In the genomic region with DNA sequence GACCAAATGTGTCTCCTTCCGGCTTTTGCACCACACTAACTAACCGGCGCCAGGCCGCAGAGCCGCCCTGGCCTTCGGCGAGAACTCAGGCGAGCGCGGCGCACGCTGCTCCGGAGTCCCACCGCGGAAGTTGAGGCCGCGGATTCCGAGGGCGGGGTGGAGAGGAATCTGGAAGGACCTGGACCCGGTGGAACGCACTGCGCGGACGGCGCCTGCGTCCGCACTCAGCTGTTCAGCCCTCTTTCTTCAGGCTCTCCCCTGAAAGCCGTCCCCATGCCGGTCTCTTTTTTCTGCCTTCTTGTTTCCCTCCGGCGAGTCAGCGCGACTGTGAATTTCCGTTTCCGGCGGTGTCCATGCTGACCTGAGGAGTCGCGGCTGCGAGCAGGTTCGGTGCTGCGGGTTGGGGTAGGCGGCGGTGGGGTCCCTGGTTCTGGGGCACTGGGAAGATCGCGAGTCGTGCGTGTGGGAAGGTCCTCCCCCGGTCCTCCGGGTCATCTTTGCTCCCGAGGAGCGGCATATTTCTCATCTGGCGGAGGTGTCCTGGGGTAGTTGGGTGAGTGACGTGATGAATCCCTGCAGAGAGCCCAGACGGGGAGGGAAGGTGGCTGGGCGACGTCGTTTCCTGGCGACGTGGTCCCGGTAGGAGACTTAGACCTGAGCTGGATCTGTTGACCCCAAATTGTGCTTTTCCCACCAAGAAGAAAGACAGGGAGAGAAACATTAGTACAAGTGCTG, we compare ENCODE assay signal across 8 cellular contexts.
DNase-seq lines count a peak whose midpoint lies in the region; ATAC-seq and FAIRE-seq lines count a peak whose summit lies in the region.

A gene with protein sequence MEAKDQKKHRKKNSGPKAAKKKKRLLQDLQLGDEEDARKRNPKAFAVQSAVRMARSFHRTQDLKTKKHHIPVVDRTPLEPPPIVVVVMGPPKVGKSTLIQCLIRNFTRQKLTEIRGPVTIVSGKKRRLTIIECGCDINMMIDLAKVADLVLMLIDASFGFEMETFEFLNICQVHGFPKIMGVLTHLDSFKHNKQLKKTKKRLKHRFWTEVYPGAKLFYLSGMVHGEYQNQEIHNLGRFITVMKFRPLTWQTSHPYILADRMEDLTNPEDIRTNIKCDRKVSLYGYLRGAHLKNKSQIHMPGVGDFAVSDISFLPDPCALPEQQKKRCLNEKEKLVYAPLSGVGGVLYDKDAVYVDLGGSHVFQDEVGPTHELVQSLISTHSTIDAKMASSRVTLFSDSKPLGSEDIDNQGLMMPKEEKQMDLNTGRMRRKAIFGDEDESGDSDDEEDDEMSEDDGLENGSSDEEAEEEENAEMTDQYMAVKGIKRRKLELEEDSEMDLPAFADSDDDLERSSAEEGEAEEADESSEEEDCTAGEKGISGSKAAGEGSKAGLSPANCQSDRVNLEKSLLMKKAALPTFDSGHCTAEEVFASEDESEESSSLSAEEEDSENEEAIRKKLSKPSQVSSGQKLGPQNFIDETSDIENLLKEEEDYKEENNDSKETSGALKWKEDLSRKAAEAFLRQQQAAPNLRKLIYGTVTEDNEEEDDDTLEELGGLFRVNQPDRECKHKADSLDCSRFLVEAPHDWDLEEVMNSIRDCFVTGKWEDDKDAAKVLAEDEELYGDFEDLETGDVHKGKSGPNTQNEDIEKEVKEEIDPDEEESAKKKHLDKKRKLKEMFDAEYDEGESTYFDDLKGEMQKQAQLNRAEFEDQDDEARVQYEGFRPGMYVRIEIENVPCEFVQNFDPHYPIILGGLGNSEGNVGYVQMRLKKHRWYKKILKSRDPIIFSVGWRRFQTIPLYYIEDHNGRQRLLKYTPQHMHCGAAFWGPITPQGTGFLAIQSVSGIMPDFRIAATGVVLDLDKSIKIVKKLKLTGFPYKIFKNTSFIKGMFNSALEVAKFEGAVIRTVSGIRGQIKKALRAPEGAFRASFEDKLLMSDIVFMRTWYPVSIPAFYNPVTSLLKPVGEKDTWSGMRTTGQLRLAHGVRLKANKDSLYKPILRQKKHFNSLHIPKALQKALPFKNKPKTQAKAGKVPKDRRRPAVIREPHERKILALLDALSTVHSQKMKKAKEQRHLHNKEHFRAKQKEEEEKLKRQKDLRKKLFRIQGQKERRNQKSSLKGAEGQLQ (plus strand): TSS at position 350 of the 735 bp plus-strand sequence. CDS start 1,600 bp downstream, outside the sequence.

- H3K36me3 ChIP-seq in effector memory CD4-positive, alpha-beta T cell (ENCODE audit: control insufficient read depth, insufficient read depth, low read length), result peaks cover 25% of the 10 kb centered on the region

- peaks cover 4% of the 10 kb centered on the region for H3K4me1 ChIP-seq in effector memory CD4-positive, alpha-beta T cell (ENCODE audit: control insufficient read depth, insufficient read depth, low read length, poor library complexity, severe bottlenecking)

- DNase-seq in COR-L47 (lab: John Stamatoyannopoulos, UW), result peak; percentile 74
- DNase-seq in HTR-8/SVneo (ENCODE audit: insufficient read length, low spot score), result peak; percentile 85
- peak; percentile 90 for DNase-seq in NOMO-1 treated with DMSO at 0.1 percent for 48 hours (lab: John Stamatoyannopoulos, UW; ENCODE audit: unreplicated experiment)
- DNase-seq in activated CD8-positive, alpha-beta memory T cell treated with anti-CD3 and anti-CD28 coated beads for 4 hours (ENCODE audit: low read depth in 2 of 2), result peak; percentile 77 to 78
- peak; percentile 68 to 77 (median 76) for DNase-seq in effector memory CD4-positive, alpha-beta T cell
- peak; percentile 94 for DNase-seq in medulla oblongata (ENCODE audit: extremely low spot score)
- DNase-seq in stimulated activated CD4-positive, alpha-beta T cell treated with anti-CD3 and anti-CD28 coated beads, TNF-alpha, amount 100 ng/mL, for 48 hours (ENCODE audit: low read depth in 3 of 3), result peak; percentile 72 to 84 (median 77)

- FAIRE-seq in HTR-8/SVneo (lab: Jason Lieb, UNC), result peak; percentile 48

- H3K9me3 ChIP-seq in effector memory CD4-positive, alpha-beta T cell (ENCODE audit: control insufficient read depth, low read length), result no peaks in the 10 kb centered on the region

- peak within 1 kb of the TSS; percentile 90 for H3K4me3 ChIP-seq in effector memory CD4-positive, alpha-beta T cell (ENCODE audit: insufficient read depth, low read depth, low read length, poor library complexity, severe bottlenecking)

- ATAC-seq in GM21381 (IDR thresholded peaks at IDR 0.05; ENCODE audit: unreplicated experiment), result peak; percentile 97

- no peaks in the 10 kb centered on the region for H3K27me3 ChIP-seq in effector memory CD4-positive, alpha-beta T cell (replicated peaks; ENCODE audit: control insufficient read depth, insufficient read depth, low read length, poor library complexity, severe bottlenecking)

- peak within 1 kb of the TSS; percentile 67 for H3K27ac ChIP-seq in effector memory CD4-positive, alpha-beta T cell (ENCODE audit: insufficient read depth, low read length, poor library complexity, severe bottlenecking)

Comparison
In these comparisons a context has a peak if more than half of its experiments do, and no peak if none do; other contexts are left out.
1. Peak in every context shown above with its lines: DNase-seq, ATAC-seq, H3K4me3 ChIP-seq and H3K27ac ChIP-seq.